9 cellular contexts compared by ENCODE assay signal in the genomic region with DNA sequence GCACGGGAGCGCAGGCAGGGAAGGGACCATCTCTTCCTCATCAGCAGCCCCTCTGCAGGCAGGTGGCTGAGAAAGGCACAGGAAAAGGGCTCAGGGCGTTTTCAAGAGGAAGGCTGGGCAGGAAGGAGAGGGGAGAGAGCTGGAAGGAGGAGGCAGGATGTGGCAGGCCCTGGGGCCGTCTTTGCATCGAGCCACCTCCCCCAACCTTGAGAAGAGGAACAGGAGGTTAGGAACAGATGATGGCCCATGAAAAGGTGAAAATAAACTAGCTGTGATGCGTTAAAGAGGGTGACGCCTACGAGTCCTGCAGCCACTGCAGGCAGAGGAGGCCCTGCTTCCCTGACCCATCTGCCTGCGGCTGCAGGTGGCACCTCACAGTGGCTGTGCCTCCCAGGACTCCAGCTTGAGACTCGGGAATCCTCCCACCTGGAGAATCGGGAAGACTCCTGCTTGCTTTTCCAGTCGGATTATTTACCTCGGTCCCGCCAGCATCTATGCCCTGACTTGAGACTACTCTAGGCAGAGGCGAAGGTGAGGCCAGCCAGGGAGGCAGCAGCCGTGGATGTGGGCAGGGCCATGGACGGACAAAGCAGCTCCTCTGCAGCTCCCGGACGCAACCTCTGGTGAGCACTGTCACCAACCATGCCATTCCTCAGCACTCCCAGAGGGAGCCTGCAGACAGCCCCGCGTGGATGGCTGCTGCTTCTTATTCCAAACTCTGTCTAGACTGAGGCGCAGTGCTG. TPM values are rescaled to one million over a fixed set of nuclear protein-coding genes. Genes with fewer than 3 reads are reported as not detected.
A peak's percentile ranks its signal among the peaks of the same experiment; 100 is the strongest.
DNase-seq lines count a peak whose midpoint lies in the region; ATAC-seq and TF ChIP-seq lines count a peak whose summit lies in the region.
"Had no signal": no experiment of that assay in that cellular context is flagged by ENCODE, and none has a peak within 500 bp of the region (broad histone marks: within the 10 kb centered on the region; RNA-seq: fewer than 3 reads in every experiment).

No MANE protein-coding gene starts in this region.

- H3K18ac ChIP-seq in mesendoderm (ENCODE audit: low read length): no peak overlapping the region

- no peak overlapping the region for H2BK15ac ChIP-seq in mesendoderm (replicated peaks; ENCODE audit: low read depth)

- H3K4me3 ChIP-seq in RWPE2 (ENCODE audit: severe bottlenecking) (no peak overlapping the region), mesendoderm (ENCODE audit: low read length) (no peak overlapping the region), testis (no peak overlapping the region)
- H3K4me3 ChIP-seq: adrenal gland had no signal

- no peak overlapping the region for H4K8ac ChIP-seq in mesendoderm (ENCODE audit: low read depth, low read length)

- H4K5ac ChIP-seq in mesendoderm (ENCODE audit: low read length): no peak overlapping the region

- no CpG with 5 or more reads among the region's 22 CpGs for WGBS in mesendoderm (ENCODE audit: extremely low coverage, insufficient coverage, low lambda C conversion rate)
- 72 to 81% methylated on average over 20 to 22 of the region's 22 CpGs for WGBS in testis, 2 donors

- H2AK5ac ChIP-seq in mesendoderm (ENCODE audit: low read length): no peak overlapping the region

- no peaks in the 10 kb centered on the region for H3K9me3 ChIP-seq in RWPE2 (ENCODE audit: severe bottlenecking)
- H3K9me3 ChIP-seq in testis: no peaks in the 10 kb centered on the region
- H3K9me3 ChIP-seq: adrenal gland had no signal

- H2BK120ac ChIP-seq in mesendoderm (ENCODE audit: low read depth, low read length): no peak overlapping the region

- H3K79me2 ChIP-seq in mesendoderm (ENCODE audit: control insufficient read depth, insufficient read depth, low read length): no peaks in the 10 kb centered on the region

- H3K27me3 Mint-ChIP-seq in HFFc6 (ENCODE audit: insufficient read depth): peaks cover 8% of the 10 kb centered on the region

- H3K9me3 Mint-ChIP-seq in HFFc6: peaks cover 4% of the 10 kb centered on the region; the same call in 1 of the 2 replicates

- no peak for TF ChIP-seq CTCF in RWPE2 (IDR thresholded peaks at IDR 0.05; ENCODE audit: poor library complexity, severe bottlenecking)
- no peak for TF ChIP-seq CTCF in testis (IDR thresholded peaks at IDR 0.05)
- no peak for TF ChIP-seq CTCF in HFFc6 (IDR thresholded peaks at IDR 0.05)

- no peaks in the 10 kb centered on the region for H3K36me3 Mint-ChIP-seq in HFFc6 (ENCODE audit: low read depth)

- TF ChIP-seq POLR2A in testis (IDR thresholded peaks at IDR 0.05): no peak

- no peak overlapping the region for H3K9ac ChIP-seq in mesendoderm (ENCODE audit: low read length)

- no peak overlapping the region for H2BK5ac ChIP-seq in mesendoderm (ENCODE audit: low read length)

- H3K27ac Mint-ChIP-seq in HFFc6: no peak overlapping the region

- no peak overlapping the region for H3K23ac ChIP-seq in mesendoderm (ENCODE audit: low read length)

- H3K36me3 ChIP-seq in RWPE2 (ENCODE audit: low read depth) (no peaks in the 10 kb centered on the region), mesendoderm (ENCODE audit: control insufficient read depth, insufficient read depth, low read length) (no peaks in the 10 kb centered on the region), testis (ENCODE audit: low read depth, missing control alignments) (no peaks in the 10 kb centered on the region)

- H3K4me1 ChIP-seq in RWPE2 (ENCODE audit: insufficient read depth, poor library complexity, severe bottlenecking) (no peaks in the 10 kb centered on the region), mesendoderm (ENCODE audit: control insufficient read depth, low read depth, low read length) (no peaks in the 10 kb centered on the region), testis (no peaks in the 10 kb centered on the region)
- H3K4me1 ChIP-seq: adrenal gland had no signal

- H3K4ac ChIP-seq in mesendoderm (ENCODE audit: low read depth, low read length): no peak overlapping the region

- ATAC-seq in GM18868 (IDR thresholded peaks at IDR 0.05; ENCODE audit: unreplicated experiment) (peak; percentile 62), HG02642 (IDR thresholded peaks at IDR 0.05; ENCODE audit: poor library complexity, unreplicated experiment) (peak; percentile 64), RWPE2 (ENCODE audit: low read depth) (peak; percentile 59)

- no peak overlapping the region for H3K56ac ChIP-seq in mesendoderm (ENCODE audit: low read length)

- H3K4me3 Mint-ChIP-seq in HFFc6: no peak overlapping the region

- no peak overlapping the region for H3K4me2 ChIP-seq in mesendoderm (ENCODE audit: low read length)

- H3K4me1 Mint-ChIP-seq in HFFc6 (ENCODE audit: low read depth): 0 out of 2 replicates have a peak, but pooled peaks cover 5% of the 10 kb centered on the region

- H3K79me1 ChIP-seq in mesendoderm (ENCODE audit: low read length): no peaks in the 10 kb centered on the region

- intact Hi-C loops in testis (cut with DNase I; ENCODE audit: low total_unique reads): no loop called here

- DNase-seq in RWPE2 (ENCODE audit: low spot score): no peak
- DNase-seq in mesendoderm: peak; percentile 66
- no peak for DNase-seq in NCI-H187 treated with DMSO at 0.1 percent for 48 hours (lab: John Stamatoyannopoulos, UW)
- DNase-seq in testis: no peak
- DNase-seq in NCI-H2171 treated with DMSO at 0.1 percent for 48 hours (lab: John Stamatoyannopoulos, UW): no peak
- no peak for DNase-seq in HFFc6

- no peaks in the 10 kb centered on the region for H3K27me3 ChIP-seq in RWPE2 (ENCODE audit: insufficient read depth, poor library complexity, severe bottlenecking)
- no peaks in the 10 kb centered on the region for H3K27me3 ChIP-seq in mesendoderm (ENCODE audit: insufficient read depth, low read length, poor library complexity)
- H3K27me3 ChIP-seq in testis: no peaks in the 10 kb centered on the region
- H3K27me3 ChIP-seq: adrenal gland had no signal

- H3K27ac ChIP-seq in RWPE2 (ENCODE audit: poor library complexity, severe bottlenecking) (no peak overlapping the region), mesendoderm (ENCODE audit: low read depth, low read length) (no peak overlapping the region), testis (no peak overlapping the region)
- H3K27ac ChIP-seq: adrenal gland had no signal

RNA-seq across cellular contexts. Expression of a gene that starts 18.2 kb away (rescaled TPM):
- polyA plus RNA-seq in mesendoderm (2013, experiment 1 of 2): 35.8 TPM
- 35.3 TPM for polyA plus RNA-seq in mesendoderm (2013, experiment 2 of 2)
- 10 to 100 TPM; 43.8 to 47.9 TPM for total RNA-seq in testis
- polyA plus RNA-seq in testis (ENCODE audit: insufficient read depth, low read depth, low replicate concordance): 43.6 TPM
- total RNA-seq in HFFc6 (2021; fragmentation: NEBNext Ultra II Directional; extraction: Animal tissue kit (Norgen Biotek cat#: 25700)): 10 to 100 TPM; 41.1 to 48.1 (median 45.9) TPM
